Comparison of ENCODE assay signal across 9 cellular contexts in genomic region chr6:127939442-127940066, GRCh38. TPM values are rescaled to one million over a fixed set of nuclear protein-coding genes. Genes with fewer than 3 reads are reported as not detected.
A peak's percentile ranks its signal among the peaks of the same experiment; 100 is the strongest.
DNase-seq lines count a peak whose midpoint lies in the region; ATAC-seq and TF ChIP-seq lines count a peak whose summit lies in the region.
"Had no signal": no experiment of that assay in that cellular context is flagged by ENCODE, and none has a peak within 500 bp of the region (broad histone marks: within the 10 kb centered on the region; RNA-seq: fewer than 3 reads in every experiment).

No MANE protein-coding gene starts in this region.

- no peak overlapping the region for H3K9ac ChIP-seq in endodermal cell (ENCODE audit: extremely low read depth, low read length, poor library complexity, severe bottlenecking)

- no peak for TF ChIP-seq CTCF in endodermal cell (conservative IDR thresholded peaks at IDR 0.05)
- TF ChIP-seq CTCF in nephron (IDR thresholded peaks at IDR 0.05; ENCODE audit: unreplicated experiment in 3 of 3) = no peak

- 91 to 94% methylated on average over 2 to 3 of the region's 3 CpGs for WGBS in endodermal cell (ENCODE audit: insufficient coverage in 1 of 2, insufficient read length in 1 of 2), 2 experiments

- no peak for ATAC-seq in HG03354 (IDR thresholded peaks at IDR 0.05; ENCODE audit: poor library complexity, severe bottlenecking, unreplicated experiment)
- no peak for ATAC-seq in sciatic nerve
- ATAC-seq in GM18873 (IDR thresholded peaks at IDR 0.05; ENCODE audit: low FRiP score, unreplicated experiment) = no peak

- H3K27me3 Mint-ChIP-seq in endodermal cell (ENCODE audit: insufficient read depth) (no peaks in the 10 kb centered on the region), nephron (ENCODE audit: low read depth) (no peaks in the 10 kb centered on the region)

- H3K9me3 ChIP-seq in endodermal cell (ENCODE audit: control insufficient read depth, low read length) = no peaks in the 10 kb centered on the region
- H3K9me3 ChIP-seq: ascending aorta had no signal

- H3K4me1 ChIP-seq in endodermal cell (ENCODE audit: control insufficient read depth, insufficient read depth, low read length) = no peaks in the 10 kb centered on the region
- H3K4me1 ChIP-seq: ascending aorta had no signal

- H3K36me3 ChIP-seq in endodermal cell (ENCODE audit: control insufficient read depth, insufficient read depth, low read length) = no peaks in the 10 kb centered on the region
- H3K36me3 ChIP-seq: ascending aorta had no signal

- H3K36me3 Mint-ChIP-seq in endodermal cell (ENCODE audit: low read depth) (no peaks in the 10 kb centered on the region), nephron (ENCODE audit: low read depth) (no peaks in the 10 kb centered on the region)

- intact Hi-C loops in sciatic nerve (cut with DNase I) = no loop called here

- DNase-seq in GM03348 (ENCODE audit: low spot score) = peak; percentile 14
- peak; percentile 25 for DNase-seq in RPMI7951 (ENCODE audit: low read depth)
- no peak for DNase-seq in endodermal cell
- no peak for DNase-seq in putamen (ENCODE audit: low spot score)
- no peak for DNase-seq in sciatic nerve (ENCODE audit: low spot score)

- no peaks in the 10 kb centered on the region for H3K27me3 ChIP-seq in endodermal cell (ENCODE audit: control insufficient read depth, insufficient read depth, low read length, poor library complexity, severe bottlenecking)
- H3K27me3 ChIP-seq: ascending aorta had no signal

- H3K27ac Mint-ChIP-seq in endodermal cell = peak overlapping the region; percentile 45
- peak overlapping the region in 2 of 3 experiments; percentile 23 to 26 for H3K27ac Mint-ChIP-seq in nephron

- H3K9me3 Mint-ChIP-seq in endodermal cell (no peaks in the 10 kb centered on the region), nephron (no peaks in the 10 kb centered on the region)

- H3K4me3 Mint-ChIP-seq in endodermal cell = no peak overlapping the region
- H3K4me3 Mint-ChIP-seq in nephron = no peak overlapping the region

- peaks cover 6% of the 10 kb centered on the region for H3K4me1 Mint-ChIP-seq in endodermal cell
- no peaks in the 10 kb centered on the region for H3K4me1 Mint-ChIP-seq in nephron

- H3K27ac ChIP-seq in endodermal cell (ENCODE audit: low read depth, low read length) = no peak overlapping the region
- H3K27ac ChIP-seq: ascending aorta had no signal

- no peak overlapping the region for H3K4me3 ChIP-seq in endodermal cell (ENCODE audit: low read length)
- H3K4me3 ChIP-seq: ascending aorta had no signal

RNA-seq across cellular contexts. Expression of gene THEMIS, which starts 38.7 kb away (rescaled TPM):
- not detected in 2 replicates for total RNA-seq in RPMI7951 (2014; rRNA removed; shearing (Covaris generic))
- not detected for total RNA-seq in endodermal cell
- polyA plus RNA-seq in endodermal cell (2013, experiment 1 of 2) = not detected
- not detected for polyA plus RNA-seq in endodermal cell (2013, experiment 2 of 2)
- total RNA-seq in sciatic nerve = 1.3 TPM
- total RNA-seq: ascending aorta had no signal

Comparison
In these comparisons a context has a peak if more than half of its experiments do, and no peak if none do; other contexts are left out.
1. DNase-seq: peak in GM03348 (single experiment) and RPMI7951 (single experiment); none in endodermal cell (single experiment), putamen (single experiment) and sciatic nerve (single experiment).